9 cellular contexts compared by ENCODE assay signal in genomic region chr4:83582289-83582756, GRCh38. TPM values are rescaled to one million over a fixed set of nuclear protein-coding genes. Genes with fewer than 3 reads are reported as not detected.
DNase-seq lines count a peak whose midpoint lies in the region; ATAC-seq, FAIRE-seq and TF ChIP-seq lines count a peak whose summit lies in the region.
"Had no signal": no experiment of that assay in that cellular context is flagged by ENCODE, and none has a peak within 500 bp of the region (broad histone marks: within the 10 kb centered on the region; RNA-seq: fewer than 3 reads in every experiment).

No MANE protein-coding gene starts in this region.

- H3K4ac ChIP-seq in mesendoderm (ENCODE audit: low read depth, low read length), result no peak overlapping the region

- no peak for TF ChIP-seq POLR2A in GM12878 (IDR thresholded peaks at IDR 0.05; ENCODE audit: low read depth, low read length)

- H3K56ac ChIP-seq in mesendoderm (ENCODE audit: low read length), result peak overlapping the region; percentile 7

- H2AFZ ChIP-seq in GM12878 (ENCODE audit: control insufficient read depth, low read depth, low read length), result no peak overlapping the region; the same call in 1 of the 2 replicates

- RAD21 ChIA-PET in GM12878 (lab: Charles Lee; ENCODE audit: unreplicated experiment), result interaction anchor here (0.7 to 1.4 kb wide), 5 partner anchors 17 to 73 kb away, joined by 3 to 5 read pairs (median 3); partner anchors contain the start of gene GPAT3

- H4K8ac ChIP-seq in mesendoderm (ENCODE audit: low read depth, low read length), result no peak overlapping the region

- no peak for TF ChIP-seq EP300 in GM12878 (IDR thresholded peaks at IDR 0.05; ENCODE audit: borderline replicate concordance in 1 of 2, control insufficient read depth in 1 of 2, low read depth in 2 of 2, low read length in 2 of 2)

- peak; percentile 66 for ATAC-seq in GM19452 (IDR thresholded peaks at IDR 0.05; ENCODE audit: unreplicated experiment)
- no peak; the same call in 1 of the 3 replicates for ATAC-seq in GM12878
- no peak for ATAC-seq in HG02840 (IDR thresholded peaks at IDR 0.05; ENCODE audit: low FRiP score, unreplicated experiment)

- H2BK15ac ChIP-seq in mesendoderm (replicated peaks; ENCODE audit: low read depth), result no peak overlapping the region

- POLR2A ChIA-PET in GM12878 (lab: Charles Lee), result interaction anchor here (0.5 kb wide), 1 partner anchor 571 kb away, joined by 3 read pairs; no protein-coding TSS in a partner anchor

- H3K27me3 ChIP-seq in GM12878 (replicated peaks in 1 of 2; ENCODE audit: control insufficient read depth in 2 of 2, insufficient read depth in 2 of 2, low read length in 1 of 2) (no peaks in the 10 kb centered on the region), mesendoderm (ENCODE audit: insufficient read depth, low read length, poor library complexity) (no peaks in the 10 kb centered on the region)
- H3K27me3 ChIP-seq: cardiac muscle cell had no signal

- H3K79me1 ChIP-seq in mesendoderm (ENCODE audit: low read length), result no peaks in the 10 kb centered on the region

- H3K9me3 ChIP-seq in GM12878 (replicated peaks; ENCODE audit: control insufficient read depth, insufficient read depth, low read length), result no peaks in the 10 kb centered on the region

- SMC1A ChIA-PET in GM12878 (lab: Charles Lee; ENCODE audit: uncharacterized antibody, unreplicated experiment), result interaction anchor here (0.8 to 2.1 kb wide), 8 partner anchors 16 to 72 kb away, joined by 3 to 18 read pairs (median 4); no protein-coding TSS in a partner anchor

- no peak overlapping the region for H3K23ac ChIP-seq in mesendoderm (ENCODE audit: low read length)

- peak; percentile 43 for TF ChIP-seq RAD21 in GM12878 (IDR thresholded peaks at IDR 0.05; ENCODE audit: insufficient read depth, low read depth, low read length)

- no peaks in the 10 kb centered on the region for H3K36me3 ChIP-seq in GM12878 (ENCODE audit: control insufficient read depth in 2 of 2, insufficient read depth in 2 of 2, low read length in 1 of 2)
- no peaks in the 10 kb centered on the region for H3K36me3 ChIP-seq in mesendoderm (ENCODE audit: control insufficient read depth, insufficient read depth, low read length)
- H3K36me3 ChIP-seq: cardiac muscle cell had no signal

- H3K4me1 ChIP-seq in GM12878 (ENCODE audit: control insufficient read depth, insufficient read depth, low read length) (peaks cover 13% of the 10 kb centered on the region), mesendoderm (ENCODE audit: control insufficient read depth, low read depth, low read length) (no peaks in the 10 kb centered on the region)

- H3K4me2 ChIP-seq in GM12878 (ENCODE audit: control insufficient read depth, insufficient read depth) (peak overlapping the region; percentile 73), mesendoderm (ENCODE audit: low read length) (no peak overlapping the region)

- in situ Hi-C loops in GM12878 (cut with MboI), result no loop called here

- intact Hi-C loops in GM12878 (cut with micrococcal nuclease; ENCODE audit: unreplicated experiment), result loop anchor here (1.0 kb wide), 1 partner anchor 73 kb away; no protein-coding TSS in a partner anchor

- H3K18ac ChIP-seq in mesendoderm (ENCODE audit: low read length), result no peak overlapping the region

- H3K9ac ChIP-seq in GM12878 (ENCODE audit: control insufficient read depth, insufficient read depth, low read length) (no peak overlapping the region), mesendoderm (ENCODE audit: low read length) (no peak overlapping the region)

- H3K4me3 ChIP-seq in LNCaP clone FGC (ENCODE audit: low read depth, low read length), result no peak overlapping the region
- H3K4me3 ChIP-seq in GM12878, result no peak overlapping the region
- H3K4me3 ChIP-seq in mesendoderm (ENCODE audit: low read length), result no peak overlapping the region
- H3K4me3 ChIP-seq: cardiac muscle cell had no signal

- H4K20me1 ChIP-seq in GM12878 (ENCODE audit: control insufficient read depth, insufficient read depth), result no peaks in the 10 kb centered on the region

- WGBS in GM12878 (ENCODE audit: insufficient coverage, insufficient replicate concordance, low lambda C conversion rate, missing lambda C conversion rate), result 7% methylated on average over 7 of the region's 7 CpGs
- WGBS in mesendoderm (ENCODE audit: extremely low coverage, insufficient coverage, low lambda C conversion rate), result no CpG with 5 or more reads among the region's 7 CpGs

- H4K5ac ChIP-seq in mesendoderm (ENCODE audit: low read length), result no peak overlapping the region

- no peak for FAIRE-seq in GM12878 (lab: Jason Lieb, UNC)

- TF ChIP-seq CTCF in LNCaP clone FGC (IDR thresholded peaks at IDR 0.05; ENCODE audit: control insufficient read depth, extremely low read depth, insufficient read depth) (peak; percentile 26; the same call in 1 of the 2 replicates), GM12878 (IDR thresholded peaks at IDR 0.05 in 2 of 3, conservative IDR thresholded peaks at IDR 0.05 in 1 of 3; ENCODE audit: control insufficient read depth in 2 of 3, extremely low read depth in 1 of 3, insufficient read depth in 1 of 3, low read depth in 3 of 3, low read length in 3 of 3) (peak in 2 of 3 experiments; percentile 39 to 50; a peak in 4 of 6 replicates)

- H2BK120ac ChIP-seq in mesendoderm (ENCODE audit: low read depth, low read length), result no peak overlapping the region

- no peaks in the 10 kb centered on the region for H3K79me2 ChIP-seq in GM12878 (ENCODE audit: control insufficient read depth, insufficient read depth, low read length)
- H3K79me2 ChIP-seq in mesendoderm (ENCODE audit: control insufficient read depth, insufficient read depth, low read length), result no peaks in the 10 kb centered on the region

- H2BK5ac ChIP-seq in mesendoderm (ENCODE audit: low read length), result no peak overlapping the region

- BruUV-seq in GM12878 (replicated peaks; lab: Mats Ljungman, UMichigan), result no TSS peak

- no peak overlapping the region for H2AK5ac ChIP-seq in mesendoderm (ENCODE audit: low read length)

- CTCF ChIA-PET in GM12878 (lab: Yijun Ruan, JAX), result interaction anchor here (0.8 to 4.2 kb wide), 19 partner anchors 8 to 97 kb away, joined by 3 to 39 read pairs (median 4); partner anchors contain the start of gene GPAT3

- H3K27ac ChIP-seq in GM12878 (ENCODE audit: control insufficient read depth, insufficient read depth) (0 out of 2 replicates have a peak overlapping the region, but pooled peaks have one; percentile 1), mesendoderm (ENCODE audit: low read depth, low read length) (no peak overlapping the region)
- H3K27ac ChIP-seq: cardiac muscle cell had no signal

- DNase-seq in CD1c-positive myeloid dendritic cell (ENCODE audit: extremely low spot score) (peak; percentile 36), LNCaP clone FGC (ENCODE audit: low read depth) (peak; percentile 66), GM12878 (ENCODE audit: low read depth, low spot score) (no peak), mesendoderm (peak; percentile 8), COLO829 (ENCODE audit: low spot score) (no peak), dedifferentiated amniotic fluid mesenchymal stem cell (ENCODE audit: extremely low spot score) (no peak)

TF ChIP-seq in GM12878, 131 proteins besides CTCF, POLR2A, EP300 and RAD21 (continues in another document):
- TF ChIP-seq CHD4 (IDR thresholded peaks at IDR 0.05) (no peak), YY1 (IDR thresholded peaks at IDR 0.05; ENCODE audit: low read depth, low read length) (0 out of 2 replicates have a peak, but pooled peaks have one; percentile 33), POLR2AphosphoS5 (IDR thresholded peaks at IDR 0.05; ENCODE audit: low read length) (no peak), SPI1 (IDR thresholded peaks at IDR 0.05; ENCODE audit: borderline replicate concordance, insufficient read depth, low read depth, low read length) (no peak; the same call in 1 of the 2 replicates), SMARCA5 (IDR thresholded peaks at IDR 0.05) (peak; percentile 30; the same call in 1 of the 2 replicates), ESRRA (IDR thresholded peaks at IDR 0.05; ENCODE audit: low read length) (no peak), CBFB (IDR thresholded peaks at IDR 0.05; ENCODE audit: low read depth) (no peak), POU2F2 (IDR thresholded peaks at IDR 0.05; ENCODE audit: borderline replicate concordance, low read depth, low read length) (peak; percentile 21; the same call in 1 of the 3 replicates)

RNA-seq across cellular contexts. Expression of gene GPAT3, which starts 46.4 kb away (rescaled TPM):
- 1.5 and 2.2 TPM in 2 replicates for total RNA-seq in GM12878 (2013; cell fraction: nucleolus; rRNA removed)
- total RNA-seq in GM12878 (2014; rRNA removed) (0.65 and 0.79 TPM in 2 replicates), GM12878 (2014; rRNA removed; fragmentation: Illumina TruSeq; extraction: Trizol) (0.54 and 0.60 TPM in 2 replicates), GM12878 (2021) (0.90 and 1.1 TPM in 2 replicates)
- polyA plus RNA-seq in GM12878 (2011; ENCODE audit: low read depth), result not detected
- polyA plus RNA-seq in GM12878 (2011; rRNA removed) (0.39 and 0.53 TPM in 2 replicates), GM12878 (2014; fragmentation: Illumina TruSeq; extraction: Trizol) (0.51 and 0.59 TPM in 2 replicates), GM12878 (2014; fragmentation: Nextera tagmentation; extraction: Ambion mirVana) (under 1 TPM; 0.26 to 0.47 TPM), GM12878 (2014; rRNA removed) (0.51 and 1.4 TPM in 2 replicates), GM12878 (2016; fragmentation: Nextera tagmentation; extraction: Ambion mirVana) (under 1 TPM; 0.43 to 0.67 TPM)
- 0.17 and 0.34 TPM in 2 replicates for polyA plus RNA-seq in GM12878 (2011; cell fraction: cytosol; rRNA removed)
- polyA plus RNA-seq in GM12878 (2011; cell fraction: nucleus; rRNA removed), result 0.16 and 0.27 TPM in 2 replicates
- polyA plus RNA-seq in GM12878 (2012), result 0.16 and 0.44 TPM in 2 replicates
- polyA minus RNA-seq in GM12878 (2011; rRNA and poly(A)+ RNA removed), result 0.07 TPM in 1 of 2 replicates, not detected in the other
- not detected in 2 replicates for polyA minus RNA-seq in GM12878 (2011; cell fraction: cytosol; rRNA and poly(A)+ RNA removed)
- 0.19 and 0.36 TPM in 2 replicates for polyA minus RNA-seq in GM12878 (2011; cell fraction: nucleus; rRNA and poly(A)+ RNA removed)
- polyA plus RNA-seq in mesendoderm (2013, experiment 1 of 2), result 1.2 TPM
- 1.2 TPM for polyA plus RNA-seq in mesendoderm (2013, experiment 2 of 2)

Comparison
In these comparisons a context has a peak if more than half of its experiments do, and no peak if none do; other contexts are left out.
1. DNase-seq: peak in CD1c-positive myeloid dendritic cell (single experiment), LNCaP clone FGC (single experiment) and mesendoderm (single experiment); none in GM12878 (single experiment), COLO829 (single experiment) and dedifferentiated amniotic fluid mesenchymal stem cell (single experiment).